In the genomic region with DNA sequence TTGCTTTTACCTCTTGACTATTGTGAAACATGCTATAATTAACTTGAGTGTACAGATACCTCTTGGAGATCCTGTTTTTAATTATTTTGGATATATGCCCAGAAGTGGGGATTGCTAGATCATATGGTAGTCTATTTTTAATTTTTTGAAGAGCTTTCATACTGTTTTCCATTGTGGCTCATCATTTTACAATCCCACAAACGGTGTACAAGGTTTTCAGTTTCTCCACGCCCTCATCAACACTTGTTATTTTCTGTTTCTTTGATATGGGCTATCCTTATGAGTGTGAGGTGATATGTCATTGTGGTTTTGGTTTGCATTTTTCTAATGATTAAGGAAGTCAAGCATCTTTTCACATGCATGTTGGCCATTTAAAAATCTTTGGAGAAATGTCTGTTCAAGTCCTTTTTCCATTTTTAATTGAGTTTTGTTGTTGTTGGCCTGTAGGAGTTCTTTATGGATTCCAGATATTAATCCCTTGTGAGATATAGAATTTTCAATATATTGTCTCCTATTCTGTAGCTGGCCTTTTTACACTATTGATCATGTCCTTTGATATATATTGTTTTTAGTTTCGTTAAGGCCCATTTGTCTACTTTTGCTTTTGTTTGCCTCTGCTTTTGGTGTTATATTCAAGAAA, we compare ENCODE assay signal across 8 cellular contexts. TPM values are rescaled to one million over a fixed set of nuclear protein-coding genes. Genes with fewer than 3 reads are reported as not detected.
DNase-seq lines count a peak whose midpoint lies in the region; ATAC-seq, FAIRE-seq and TF ChIP-seq lines count a peak whose summit lies in the region.

No MANE protein-coding gene starts in this region.

- peak; percentile 66 for ATAC-seq in CD4-positive, alpha-beta T cell (ENCODE audit: poor library complexity)
- ATAC-seq in HG03378 (IDR thresholded peaks at IDR 0.05; ENCODE audit: unreplicated experiment) (peak; percentile 83), T-helper 17 cell (peak; percentile 81)

- no peaks in the 10 kb centered on the region for H3K27me3 ChIP-seq in CD4-positive, alpha-beta T cell (ENCODE audit: control insufficient read depth, insufficient read depth, low read length)

- intact Hi-C loops in CD4-positive, alpha-beta T cell (cut with DNase I, micrococcal nuclease), result loop anchor here in 1 of 2 experiments (10.0 kb wide), 1 partner anchor 544 kb away; the partner anchor contains the start of gene MRPS33
- intact Hi-C loops in head of caudate nucleus (cut with DNase I), result loop anchor here (10.0 kb wide), 1 partner anchor 86 kb away; no protein-coding TSS in a partner anchor

- POLR2A ChIA-PET in CD4-positive, alpha-beta T cell (lab: Charles Lee), result no interaction called here

- CTCF ChIA-PET in CD4-positive, alpha-beta T cell (lab: Charles Lee), result no interaction called here

- H3K9me3 Mint-ChIP-seq in CD4-positive, alpha-beta T cell, result peaks cover 4% of the 10 kb centered on the region

- TF ChIP-seq CTCF in CD4-positive, alpha-beta T cell (IDR thresholded peaks at IDR 0.05), result no peak

- peak; percentile 88 for FAIRE-seq in GM19239 (lab: Jason Lieb, UNC)

- H3K27me3 Mint-ChIP-seq in CD4-positive, alpha-beta T cell, result no peaks in the 10 kb centered on the region
- no peaks in the 10 kb centered on the region for H3K27me3 Mint-ChIP-seq in T-helper 17 cell

- peak overlapping the region; percentile 59 for H3K27ac Mint-ChIP-seq in CD4-positive, alpha-beta T cell
- peak overlapping the region; percentile 32 for H3K27ac Mint-ChIP-seq in T-helper 17 cell

- peaks cover 91% of the 10 kb centered on the region for H3K36me3 Mint-ChIP-seq in CD4-positive, alpha-beta T cell (ENCODE audit: low read depth)
- H3K36me3 Mint-ChIP-seq in T-helper 17 cell (ENCODE audit: low read depth), result peaks cover 20% of the 10 kb centered on the region

- H3K27ac ChIP-seq in CD4-positive, alpha-beta T cell (ENCODE audit: low read depth, low read length), result no peak overlapping the region

- DNase-seq in CD4-positive, alpha-beta T cell, result no peak
- DNase-seq in GM19239 (ENCODE audit: insufficient read length, low spot score) (no peak), T-helper 17 cell (no peak), lung microvascular endothelial cell (ENCODE audit: low read depth in 2 of 2) (peak; percentile 21 to 79), RKO (ENCODE audit: low spot score) (no peak), ureter (ENCODE audit: low spot score) (no peak), head of caudate nucleus (no peak)

- H3K4me1 Mint-ChIP-seq in CD4-positive, alpha-beta T cell (ENCODE audit: low read depth), result peaks cover 33% of the 10 kb centered on the region
- peaks cover 29% of the 10 kb centered on the region for H3K4me1 Mint-ChIP-seq in T-helper 17 cell

- H3K9me3 ChIP-seq in CD4-positive, alpha-beta T cell (ENCODE audit: control insufficient read depth, low read length), result no peaks in the 10 kb centered on the region
- peaks cover 3% of the 10 kb centered on the region for H3K9me3 ChIP-seq in T-helper 17 cell (ENCODE audit: control insufficient read depth, low read length, poor library complexity, severe bottlenecking)

- H3K4me3 Mint-ChIP-seq in CD4-positive, alpha-beta T cell, result no peak overlapping the region
- no peak overlapping the region for H3K4me3 Mint-ChIP-seq in T-helper 17 cell

RNA-seq across cellular contexts. Expression of gene AGK, which starts 7.5 kb away (rescaled TPM):
- 10 to 100 TPM; 18.9 to 20.5 TPM for total RNA-seq in CD4-positive, alpha-beta T cell
- 10 to 100 TPM; 25.9 to 27.4 TPM for total RNA-seq in T-helper 17 cell
- 15.3 and 15.5 TPM in 2 replicates for total RNA-seq in lung microvascular endothelial cell
- 43.0 TPM for total RNA-seq in ureter

Comparison
In these comparisons a context has a peak if more than half of its experiments do, and no peak if none do; other contexts are left out.
1. DNase-seq: peak in lung microvascular endothelial cell (2 of 2); none in CD4-positive, alpha-beta T cell (0 of 10), GM19239 (single experiment), T-helper 17 cell (0 of 3), RKO (single experiment), ureter (single experiment) and head of caudate nucleus (0 of 42).
2. Peak in every context shown above with its lines, with median percentiles within 50 percentile points of each other: ATAC-seq.